ENCODE assay signal across 10 cellular contexts in genomic region chr20:48524582-48524981, GRCh38.
"Had no signal": no experiment of that assay in that cellular context is flagged by ENCODE, and none has a peak within 500 bp of the region (broad histone marks: within the 10 kb centered on the region; RNA-seq: fewer than 3 reads in every experiment).

No MANE protein-coding gene starts in this region.

- DNase-seq: GM23248, GOT3, H7, H9, HCEC 1CT, HFFc6 had no signal

- H3K9ac ChIP-seq: GM23248 had no signal

- H3K9me3 ChIP-seq: HAP-1 had no signal

- H3K36me3 ChIP-seq: HAP-1 had no signal

- FAIRE-seq: H1, H54 had no signal

- H3K4me3 ChIP-seq: GM23248, GM23338, HAP-1 had no signal

- H3K4me1 ChIP-seq: HAP-1 had no signal

- H3K27ac ChIP-seq: GM23248 had no signal
